27 cellular contexts compared by ENCODE assay signal in the genomic region with DNA sequence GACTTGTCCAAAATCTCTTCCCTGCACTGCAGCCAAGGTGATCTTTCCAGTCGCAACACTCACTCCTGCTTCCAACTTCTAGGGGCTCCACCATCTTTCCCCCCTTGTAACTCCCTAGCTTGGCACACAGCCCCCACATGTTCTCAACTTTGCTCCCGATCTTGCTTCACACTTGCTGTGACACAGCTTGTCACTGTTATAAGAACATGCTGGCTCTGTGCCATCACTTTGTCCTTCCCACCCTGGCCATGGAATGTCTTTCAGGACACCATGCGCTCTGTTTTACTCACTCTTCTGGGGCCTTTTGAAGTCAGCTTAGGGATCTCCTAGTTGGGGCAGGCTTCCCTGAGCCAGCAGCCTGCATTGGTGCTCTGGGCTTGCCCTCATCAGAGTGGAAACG. TPM values are rescaled to one million over a fixed set of nuclear protein-coding genes. Genes with fewer than 3 reads are reported as not detected.
DNase-seq lines count a peak whose midpoint lies in the region; ATAC-seq and TF ChIP-seq lines count a peak whose summit lies in the region.
"Had no signal": no experiment of that assay in that cellular context is flagged by ENCODE, and none has a peak within 500 bp of the region (broad histone marks: within the 10 kb centered on the region; RNA-seq: fewer than 3 reads in every experiment).

No MANE protein-coding gene starts in this region.

- H3K9me3 ChIP-seq in Caco-2 (no peaks in the 10 kb centered on the region), right cardiac atrium (ENCODE audit: control insufficient read depth, low read length) (no peaks in the 10 kb centered on the region)
- H3K9me3 ChIP-seq: transverse colon had no signal

- H3K36me3 ChIP-seq in Caco-2 (ENCODE audit: control insufficient read depth, insufficient read depth, low read length), result no peaks in the 10 kb centered on the region; the same call in 1 of the 2 replicates
- H3K36me3 ChIP-seq: cardiac muscle cell, transverse colon had no signal

- TF ChIP-seq CTCF in Caco-2 (IDR thresholded peaks at IDR 0.05; ENCODE audit: insufficient read depth in 1 of 2, low read depth in 1 of 2, low read length in 1 of 2, severe bottlenecking in 1 of 2, unreplicated experiment in 1 of 2), result no peak
- no peak for TF ChIP-seq CTCF in neural crest cell (conservative IDR thresholded peaks at IDR 0.05)
- TF ChIP-seq CTCF in GM13977 (IDR thresholded peaks at IDR 0.05; ENCODE audit: extremely low read depth, insufficient read depth, missing control alignments), result no peak

- no peak for ATAC-seq in right cardiac atrium
- ATAC-seq in HG03135 (IDR thresholded peaks at IDR 0.05; ENCODE audit: unreplicated experiment), result no peak
- ATAC-seq: activated T-cell treated with anti-CD3 and anti-CD28 coated beads, Interleukin-2, amount 50 U/mL, for 4 hours; foreskin keratinocyte; GM23338; sciatic nerve; SK-N-SH treated with all-trans-retinoic acid at 6 μM for 48 hours had no signal

- H3K27me3 Mint-ChIP-seq in Caco-2 (ENCODE audit: insufficient read depth, unreplicated experiment) (no peaks in the 10 kb centered on the region), neural crest cell (ENCODE audit: low read depth) (no peaks in the 10 kb centered on the region)
- no peaks in the 10 kb centered on the region for H3K27me3 Mint-ChIP-seq in activated T-helper 1 cell treated with anti-CD3 and anti-CD28 coated beads, Interleukin-12 subunit alpha, Interleukin-12 subunit beta, Interleukin-2, Interleukin-4 antibody, amounts not matched to agents 30 ng/mL and 10 ng/mL and 1 ng/mL, durations not matched to agents 14 hours and 24 hours and 36 hours (ENCODE audit: insufficient read depth)

- peaks cover 32% of the 10 kb centered on the region for H3K36me3 Mint-ChIP-seq in Caco-2 (ENCODE audit: insufficient read depth, unreplicated experiment)
- peaks cover 21% of the 10 kb centered on the region for H3K36me3 Mint-ChIP-seq in activated T-helper 1 cell treated with anti-CD3 and anti-CD28 coated beads, Interleukin-12 subunit alpha, Interleukin-12 subunit beta, Interleukin-2, Interleukin-4 antibody, amounts not matched to agents 30 ng/mL and 10 ng/mL and 1 ng/mL, durations not matched to agents 14 hours and 24 hours and 36 hours (ENCODE audit: low read depth)
- peaks cover 44% of the 10 kb centered on the region for H3K36me3 Mint-ChIP-seq in neural crest cell (ENCODE audit: low read depth)

- intact Hi-C loops in Caco-2 (cut with micrococcal nuclease; ENCODE audit: unreplicated experiment), result loop anchor here (5.0 kb wide), 1 partner anchor 94 kb away; no protein-coding TSS in a partner anchor
- intact Hi-C loops in activated T-helper 1 cell treated with anti-CD3 and anti-CD28 coated beads, Interleukin-12 subunit alpha, Interleukin-12 subunit beta, Interleukin-2, Interleukin-4 antibody, amounts not matched to agents 30 ng/mL and 10 ng/mL and 1 ng/mL, durations not matched to agents 14 hours and 24 hours and 36 hours (cut with micrococcal nuclease), result loop anchor here (10.0 kb wide), 1 partner anchor 91 kb away; no protein-coding TSS in a partner anchor
- intact Hi-C loops in right cardiac atrium (cut with DNase I), result no loop called here

- in situ Hi-C loops in GM13977 (cut with MboI; ENCODE audit: low pct_unique_long_range_greater_than_20kb, low sequenced_read_pairs, unreplicated experiment), result no loop called here

- BruUV-seq in Caco-2 (replicated peaks; lab: Mats Ljungman, UMichigan), result no TSS peak

- no peak overlapping the region for H3K4me3 ChIP-seq in Caco-2 (ENCODE audit: low read depth, low read length)
- H3K4me3 ChIP-seq in right cardiac atrium (ENCODE audit: low read length), result no peak overlapping the region
- H3K4me3 ChIP-seq: cardiac muscle cell, esophagus muscularis mucosa, GM23338, transverse colon had no signal

- CTCF ChIA-PET in Caco-2 (lab: Charles Lee), result no interaction called here

- DNase-seq in Caco-2, result no peak
- DNase-seq in activated T-helper 1 cell treated with anti-CD3 and anti-CD28 coated beads, Interleukin-12 subunit alpha, Interleukin-12 subunit beta, Interleukin-2, Interleukin-4 antibody, amounts not matched to agents 30 ng/mL and 10 ng/mL and 1 ng/mL, durations not matched to agents 14 hours and 24 hours and 36 hours (ENCODE audit: low spot score), result no peak
- peak in 2 of 3 donors; percentile 45 to 47 for DNase-seq in right cardiac atrium
- DNase-seq in neural crest cell (ENCODE audit: low read depth, low spot score), result no peak
- DNase-seq in hippocampal formation (lab: John Stamatoyannopoulos, UW), result no peak
- DNase-seq in GM13977 (ENCODE audit: low spot score), result no peak
- DNase-seq: activated CD4-positive, alpha-beta T cell treated with anti-CD3 and anti-CD28 coated beads for 48 hours; activated naive CD4-positive, alpha-beta T cell treated with anti-CD3 and anti-CD28 coated beads, Interleukin-2, amount 50 U/mL, for 16 hours; activated T-cell treated with anti-CD3 and anti-CD28 coated beads, Interleukin-2, amount 50 U/mL, for 4 hours; C1 segment of cervical spinal cord; cortex of kidney; foreskin keratinocyte; HFFc6; hypothalamus; immature natural killer cell; Kasumi-1; MV-4-11; stimulated activated CD4-positive, alpha-beta T cell treated with anti-CD3 and anti-CD28 coated beads, Interleukin-12 subunit alpha, Interleukin-12 subunit beta, amount 100 ng/mL, for 4 hours; stimulated activated CD4-positive, alpha-beta T cell treated with anti-CD3 and anti-CD28 coated beads, Interleukin-4, amount 100 ng/mL, for 1 hour; transverse colon had no signal

- H3K27ac Mint-ChIP-seq in Caco-2 (ENCODE audit: unreplicated experiment) (peak overlapping the region; percentile 75), neural crest cell (ENCODE audit: unreplicated experiment) (no peak overlapping the region)
- H3K27ac Mint-ChIP-seq in activated T-helper 1 cell treated with anti-CD3 and anti-CD28 coated beads, Interleukin-12 subunit alpha, Interleukin-12 subunit beta, Interleukin-2, Interleukin-4 antibody, amounts not matched to agents 30 ng/mL and 10 ng/mL and 1 ng/mL, durations not matched to agents 14 hours and 24 hours and 36 hours, result no peak overlapping the region
- H3K27ac Mint-ChIP-seq: GM23338, HFFc6 had no signal

- WGBS in right cardiac atrium, result 63% methylated on average over 4 of the region's 4 CpGs

- H3K4me1 Mint-ChIP-seq in Caco-2 (ENCODE audit: low read depth, unreplicated experiment) (no peaks in the 10 kb centered on the region), neural crest cell (peaks cover 47% of the 10 kb centered on the region)
- peaks cover 24% of the 10 kb centered on the region for H3K4me1 Mint-ChIP-seq in activated T-helper 1 cell treated with anti-CD3 and anti-CD28 coated beads, Interleukin-12 subunit alpha, Interleukin-12 subunit beta, Interleukin-2, Interleukin-4 antibody, amounts not matched to agents 30 ng/mL and 10 ng/mL and 1 ng/mL, durations not matched to agents 14 hours and 24 hours and 36 hours (ENCODE audit: low read depth)

- POLR2A ChIA-PET in Caco-2 (lab: Charles Lee), result no interaction called here

- H3K9me3 Mint-ChIP-seq in Caco-2 (ENCODE audit: unreplicated experiment) (no peaks in the 10 kb centered on the region), neural crest cell (peaks cover 2% of the 10 kb centered on the region)
- H3K9me3 Mint-ChIP-seq in activated T-helper 1 cell treated with anti-CD3 and anti-CD28 coated beads, Interleukin-12 subunit alpha, Interleukin-12 subunit beta, Interleukin-2, Interleukin-4 antibody, amounts not matched to agents 30 ng/mL and 10 ng/mL and 1 ng/mL, durations not matched to agents 14 hours and 24 hours and 36 hours, result no peaks in the 10 kb centered on the region
- H3K9me3 Mint-ChIP-seq: activated T-cell treated with anti-CD3 and anti-CD28 coated beads, Interleukin-2, amount 50 U/mL, for 4 hours; HFFc6; immature natural killer cell had no signal

- H3K27me3 ChIP-seq in Caco-2 (replicated peaks; ENCODE audit: control insufficient read depth, insufficient read depth, low read length), result no peaks in the 10 kb centered on the region
- H3K27me3 ChIP-seq in right cardiac atrium (ENCODE audit: control insufficient read depth, insufficient read depth), result no peaks in the 10 kb centered on the region
- H3K27me3 ChIP-seq: cardiac muscle cell, esophagus muscularis mucosa, foreskin keratinocyte, transverse colon had no signal

- peak overlapping the region; percentile 83 for H3K27ac ChIP-seq in right cardiac atrium (ENCODE audit: low read length)
- H3K27ac ChIP-seq: cardiac muscle cell, esophagus muscularis mucosa, foreskin keratinocyte, RWPE1, transverse colon had no signal

- no peaks in the 10 kb centered on the region for H3K4me1 ChIP-seq in Caco-2
- H3K4me1 ChIP-seq in right cardiac atrium (ENCODE audit: control insufficient read depth, insufficient read depth, low read length), result no peaks in the 10 kb centered on the region
- H3K4me1 ChIP-seq: foreskin keratinocyte had no signal

- H3K4me3 Mint-ChIP-seq in Caco-2 (ENCODE audit: unreplicated experiment) (no peak overlapping the region), neural crest cell (peak overlapping the region; percentile 72)
- H3K4me3 Mint-ChIP-seq in activated T-helper 1 cell treated with anti-CD3 and anti-CD28 coated beads, Interleukin-12 subunit alpha, Interleukin-12 subunit beta, Interleukin-2, Interleukin-4 antibody, amounts not matched to agents 30 ng/mL and 10 ng/mL and 1 ng/mL, durations not matched to agents 14 hours and 24 hours and 36 hours, result peak overlapping the region; percentile 37
- H3K4me3 Mint-ChIP-seq: HFFc6 had no signal

RNA-seq across cellular contexts. Expression of a gene that starts 2.5 kb away (rescaled TPM):
- total RNA-seq in Caco-2 (2022) (30.5 and 34.9 TPM in 2 replicates), right cardiac atrium (10 to 100 TPM; 24.9 to 31.5 (median 27.9) TPM), neural crest cell (49.6 and 49.8 TPM in 2 replicates)
- total RNA-seq in activated T-helper 1 cell treated with anti-CD3 and anti-CD28 coated beads, Interleukin-12 subunit alpha, Interleukin-12 subunit beta, Interleukin-2, Interleukin-4 antibody, amounts not matched to agents 30 ng/mL and 10 ng/mL and 1 ng/mL, durations not matched to agents 14 hours and 24 hours and 36 hours, result 24.0 and 24.9 TPM in 2 replicates
- polyA plus RNA-seq in right cardiac atrium, result 33.1 TPM

RNA-seq across cellular contexts. Expression of a gene that starts 2.8 kb away (rescaled TPM):
- 23.8 and 23.9 TPM in 2 replicates for total RNA-seq in Caco-2 (2022)
- 9.0 and 9.8 TPM in 2 replicates for total RNA-seq in activated T-helper 1 cell treated with anti-CD3 and anti-CD28 coated beads, Interleukin-12 subunit alpha, Interleukin-12 subunit beta, Interleukin-2, Interleukin-4 antibody, amounts not matched to agents 30 ng/mL and 10 ng/mL and 1 ng/mL, durations not matched to agents 14 hours and 24 hours and 36 hours
- 10 to 100 TPM; 25.0 to 29.5 (median 27.7) TPM for total RNA-seq in right cardiac atrium
- 50.3 TPM for polyA plus RNA-seq in right cardiac atrium
- 60.4 and 61.6 TPM in 2 replicates for total RNA-seq in neural crest cell

Comparison
In these comparisons a context has a peak if more than half of its experiments do, and no peak if none do; other contexts are left out.
1. DNase-seq: peak in right cardiac atrium (2 of 3); none in Caco-2 (0 of 2), activated T-helper 1 cell treated with anti-CD3 and anti-CD28 coated beads, Interleukin-12 subunit alpha, Interleukin-12 subunit beta, Interleukin-2, Interleukin-4 antibody, amounts not matched to agents 30 ng/mL and 10 ng/mL and 1 ng/mL, durations not matched to agents 14 hours and 24 hours and 36 hours (single experiment), neural crest cell (single experiment), hippocampal formation (0 of 2) and GM13977 (single experiment).
2. intact Hi-C loops: an anchor here in Caco-2 (5.0 kb wide) and activated T-helper 1 cell treated with anti-CD3 and anti-CD28 coated beads, Interleukin-12 subunit alpha, Interleukin-12 subunit beta, Interleukin-2, Interleukin-4 antibody, amounts not matched to agents 30 ng/mL and 10 ng/mL and 1 ng/mL, durations not matched to agents 14 hours and 24 hours and 36 hours (10.0 kb wide); none called in right cardiac atrium.